ENCODE assay signal across 1 cellular context in the genomic region with DNA sequence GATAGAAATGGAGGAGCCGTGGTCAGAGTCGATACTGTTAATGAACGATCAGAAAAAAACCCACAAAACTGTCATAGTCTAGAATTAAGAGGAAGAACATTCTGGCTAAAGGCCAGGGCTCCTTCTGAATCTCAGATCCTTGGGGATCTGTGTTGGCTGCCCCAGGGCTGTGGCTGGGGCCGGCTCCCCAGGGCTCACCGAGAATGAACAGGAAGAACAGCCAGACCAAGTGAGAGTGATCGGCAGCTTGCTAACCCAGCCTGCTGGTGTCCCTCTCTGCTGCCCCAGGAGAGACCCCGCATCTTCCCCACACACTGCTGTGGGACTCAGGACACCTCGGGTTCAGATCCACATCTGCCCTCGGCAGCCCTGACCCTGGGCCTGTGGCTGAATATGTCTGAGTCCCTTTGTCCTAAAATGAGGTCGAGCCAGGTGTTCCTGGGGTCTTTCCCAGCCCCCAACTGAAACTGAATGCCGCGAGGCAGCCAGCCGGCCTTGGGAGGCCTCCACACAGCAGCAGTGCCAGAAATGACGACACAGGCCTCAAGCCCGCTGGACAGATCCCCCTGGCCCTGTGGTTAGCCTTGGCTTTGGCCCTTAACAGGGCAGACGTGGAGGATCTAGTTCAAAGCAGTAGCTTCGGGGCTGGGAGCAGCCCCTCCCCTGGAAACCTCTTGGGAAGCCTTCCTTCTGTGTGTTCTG.
TF ChIP-seq lines count a peak whose summit lies in the region.

No MANE protein-coding gene starts in this region.

TF ChIP-seq in HepG2, 621 proteins besides CTCF, POLR2A, EP300 and RAD21:
- TF ChIP-seq, protein P1, sequence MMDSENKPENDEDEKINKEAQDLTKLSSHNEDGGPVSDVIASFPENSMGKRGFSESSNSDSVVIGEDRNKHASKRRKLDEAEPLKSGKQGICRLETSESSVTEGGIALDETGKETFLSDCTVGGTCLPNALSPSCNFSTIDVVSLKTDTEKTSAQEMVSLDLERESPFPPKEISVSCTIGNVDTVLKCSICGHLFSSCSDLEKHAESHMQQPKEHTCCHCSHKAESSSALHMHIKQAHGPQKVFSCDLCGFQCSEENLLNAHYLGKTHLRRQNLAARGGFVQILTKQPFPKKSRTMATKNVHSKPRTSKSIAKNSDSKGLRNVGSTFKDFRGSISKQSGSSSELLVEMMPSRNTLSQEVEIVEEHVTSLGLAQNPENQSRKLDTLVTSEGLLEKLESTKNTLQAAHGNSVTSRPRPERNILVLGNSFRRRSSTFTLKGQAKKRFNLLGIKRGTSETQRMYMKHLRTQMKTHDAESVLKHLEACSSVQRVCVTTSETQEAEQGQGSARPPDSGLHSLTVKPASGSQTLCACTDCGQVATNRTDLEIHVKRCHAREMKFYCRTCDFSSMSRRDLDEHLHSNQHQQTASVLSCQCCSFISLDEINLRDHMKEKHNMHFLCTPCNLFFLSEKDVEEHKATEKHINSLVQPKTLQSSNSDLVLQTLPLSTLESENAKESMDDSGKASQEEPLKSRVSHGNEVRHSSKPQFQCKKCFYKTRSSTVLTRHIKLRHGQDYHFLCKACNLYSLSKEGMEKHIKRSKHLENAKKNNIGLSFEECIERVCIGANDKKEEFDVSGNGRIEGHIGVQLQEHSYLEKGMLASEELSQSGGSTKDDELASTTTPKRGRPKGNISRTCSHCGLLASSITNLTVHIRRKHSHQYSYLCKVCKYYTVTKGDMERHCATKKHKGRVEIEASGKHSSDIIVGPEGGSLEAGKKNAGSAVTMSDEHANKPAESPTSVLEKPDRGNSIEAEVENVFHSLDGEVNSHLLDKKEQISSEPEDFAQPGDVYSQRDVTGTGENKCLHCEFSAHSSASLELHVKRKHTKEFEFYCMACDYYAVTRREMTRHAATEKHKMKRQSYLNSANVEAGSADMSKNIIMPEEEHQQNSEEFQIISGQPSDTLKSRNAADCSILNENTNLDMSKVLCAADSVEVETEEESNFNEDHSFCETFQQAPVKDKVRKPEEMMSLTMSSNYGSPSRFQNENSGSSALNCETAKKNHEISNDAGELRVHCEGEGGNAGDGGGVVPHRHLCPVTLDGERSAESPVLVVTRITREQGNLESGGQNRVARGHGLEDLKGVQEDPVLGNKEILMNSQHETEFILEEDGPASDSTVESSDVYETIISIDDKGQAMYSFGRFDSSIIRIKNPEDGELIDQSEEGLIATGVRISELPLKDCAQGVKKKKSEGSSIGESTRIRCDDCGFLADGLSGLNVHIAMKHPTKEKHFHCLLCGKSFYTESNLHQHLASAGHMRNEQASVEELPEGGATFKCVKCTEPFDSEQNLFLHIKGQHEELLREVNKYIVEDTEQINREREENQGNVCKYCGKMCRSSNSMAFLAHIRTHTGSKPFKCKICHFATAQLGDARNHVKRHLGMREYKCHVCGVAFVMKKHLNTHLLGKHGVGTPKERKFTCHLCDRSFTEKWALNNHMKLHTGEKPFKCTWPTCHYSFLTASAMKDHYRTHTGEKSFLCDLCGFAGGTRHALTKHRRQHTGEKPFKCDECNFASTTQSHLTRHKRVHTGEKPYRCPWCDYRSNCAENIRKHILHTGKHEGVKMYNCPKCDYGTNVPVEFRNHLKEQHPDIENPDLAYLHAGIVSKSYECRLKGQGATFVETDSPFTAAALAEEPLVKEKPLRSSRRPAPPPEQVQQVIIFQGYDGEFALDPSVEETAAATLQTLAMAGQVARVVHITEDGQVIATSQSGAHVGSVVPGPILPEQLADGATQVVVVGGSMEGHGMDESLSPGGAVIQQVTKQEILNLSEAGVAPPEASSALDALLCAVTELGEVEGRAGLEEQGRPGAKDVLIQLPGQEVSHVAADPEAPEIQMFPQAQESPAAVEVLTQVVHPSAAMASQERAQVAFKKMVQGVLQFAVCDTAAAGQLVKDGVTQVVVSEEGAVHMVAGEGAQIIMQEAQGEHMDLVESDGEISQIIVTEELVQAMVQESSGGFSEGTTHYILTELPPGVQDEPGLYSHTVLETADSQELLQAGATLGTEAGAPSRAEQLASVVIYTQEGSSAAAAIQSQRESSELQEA (CRISPR knock-in tag; IDR thresholded peaks at IDR 0.05; ENCODE audit: not compliant biosample characterization): no peak
- TF ChIP-seq, protein P2, sequence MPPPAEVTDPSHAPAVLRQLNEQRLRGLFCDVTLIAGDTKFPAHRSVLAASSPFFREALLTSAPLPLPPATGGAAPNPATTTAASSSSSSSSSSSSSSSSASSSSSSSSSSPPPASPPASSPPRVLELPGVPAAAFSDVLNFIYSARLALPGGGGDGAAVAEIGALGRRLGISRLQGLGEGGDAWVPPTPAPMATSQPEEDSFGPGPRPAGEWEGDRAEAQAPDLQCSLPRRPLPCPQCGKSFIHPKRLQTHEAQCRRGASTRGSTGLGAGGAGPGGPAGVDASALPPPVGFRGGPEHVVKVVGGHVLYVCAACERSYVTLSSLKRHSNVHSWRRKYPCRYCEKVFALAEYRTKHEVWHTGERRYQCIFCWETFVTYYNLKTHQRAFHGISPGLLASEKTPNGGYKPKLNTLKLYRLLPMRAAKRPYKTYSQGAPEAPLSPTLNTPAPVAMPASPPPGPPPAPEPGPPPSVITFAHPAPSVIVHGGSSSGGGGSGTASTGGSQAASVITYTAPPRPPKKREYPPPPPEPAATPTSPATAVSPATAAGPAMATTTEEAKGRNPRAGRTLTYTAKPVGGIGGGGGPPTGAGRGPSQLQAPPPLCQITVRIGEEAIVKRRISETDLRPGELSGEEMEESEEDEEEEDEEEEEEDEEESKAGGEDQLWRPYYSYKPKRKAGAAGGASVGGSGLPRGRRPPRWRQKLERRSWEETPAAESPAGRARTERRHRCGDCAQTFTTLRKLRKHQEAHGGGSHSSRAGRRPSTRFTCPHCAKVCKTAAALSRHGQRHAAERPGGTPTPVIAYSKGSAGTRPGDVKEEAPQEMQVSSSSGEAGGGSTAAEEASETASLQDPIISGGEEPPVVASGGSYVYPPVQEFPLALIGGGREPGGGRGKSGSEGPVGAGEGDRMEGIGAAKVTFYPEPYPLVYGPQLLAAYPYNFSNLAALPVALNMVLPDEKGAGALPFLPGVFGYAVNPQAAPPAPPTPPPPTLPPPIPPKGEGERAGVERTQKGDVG (CRISPR knock-in tag; IDR thresholded peaks at IDR 0.05; ENCODE audit: borderline replicate concordance): 0 out of 2 replicates have a peak, but pooled peaks have one; percentile 37
- TF ChIP-seq ZNF256 (CRISPR knock-in tag; conservative IDR thresholded peaks at IDR 0.05): no peak
- TF ChIP-seq GABPA (IDR thresholded peaks at IDR 0.05; ENCODE audit: low read depth, low read length): 0 out of 2 replicates have a peak, but pooled peaks have one; percentile 2
- TF ChIP-seq GABPA (CRISPR knock-in tag; IDR thresholded peaks at IDR 0.05; ENCODE audit: low read depth): no peak
- TF ChIP-seq, protein P3, sequence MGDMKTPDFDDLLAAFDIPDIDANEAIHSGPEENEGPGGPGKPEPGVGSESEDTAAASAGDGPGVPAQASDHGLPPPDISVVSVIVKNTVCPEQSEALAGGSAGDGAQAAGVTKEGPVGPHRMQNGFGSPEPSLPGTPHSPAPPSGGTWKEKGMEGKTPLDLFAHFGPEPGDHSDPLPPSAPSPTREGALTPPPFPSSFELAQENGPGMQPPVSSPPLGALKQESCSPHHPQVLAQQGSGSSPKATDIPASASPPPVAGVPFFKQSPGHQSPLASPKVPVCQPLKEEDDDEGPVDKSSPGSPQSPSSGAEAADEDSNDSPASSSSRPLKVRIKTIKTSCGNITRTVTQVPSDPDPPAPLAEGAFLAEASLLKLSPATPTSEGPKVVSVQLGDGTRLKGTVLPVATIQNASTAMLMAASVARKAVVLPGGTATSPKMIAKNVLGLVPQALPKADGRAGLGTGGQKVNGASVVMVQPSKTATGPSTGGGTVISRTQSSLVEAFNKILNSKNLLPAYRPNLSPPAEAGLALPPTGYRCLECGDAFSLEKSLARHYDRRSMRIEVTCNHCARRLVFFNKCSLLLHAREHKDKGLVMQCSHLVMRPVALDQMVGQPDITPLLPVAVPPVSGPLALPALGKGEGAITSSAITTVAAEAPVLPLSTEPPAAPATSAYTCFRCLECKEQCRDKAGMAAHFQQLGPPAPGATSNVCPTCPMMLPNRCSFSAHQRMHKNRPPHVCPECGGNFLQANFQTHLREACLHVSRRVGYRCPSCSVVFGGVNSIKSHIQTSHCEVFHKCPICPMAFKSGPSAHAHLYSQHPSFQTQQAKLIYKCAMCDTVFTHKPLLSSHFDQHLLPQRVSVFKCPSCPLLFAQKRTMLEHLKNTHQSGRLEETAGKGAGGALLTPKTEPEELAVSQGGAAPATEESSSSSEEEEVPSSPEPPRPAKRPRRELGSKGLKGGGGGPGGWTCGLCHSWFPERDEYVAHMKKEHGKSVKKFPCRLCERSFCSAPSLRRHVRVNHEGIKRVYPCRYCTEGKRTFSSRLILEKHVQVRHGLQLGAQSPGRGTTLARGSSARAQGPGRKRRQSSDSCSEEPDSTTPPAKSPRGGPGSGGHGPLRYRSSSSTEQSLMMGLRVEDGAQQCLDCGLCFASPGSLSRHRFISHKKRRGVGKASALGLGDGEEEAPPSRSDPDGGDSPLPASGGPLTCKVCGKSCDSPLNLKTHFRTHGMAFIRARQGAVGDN (CRISPR knock-in tag; IDR thresholded peaks at IDR 0.05): peak; percentile 48; the same call in 1 of the 2 replicates
- TF ChIP-seq, protein P4, sequence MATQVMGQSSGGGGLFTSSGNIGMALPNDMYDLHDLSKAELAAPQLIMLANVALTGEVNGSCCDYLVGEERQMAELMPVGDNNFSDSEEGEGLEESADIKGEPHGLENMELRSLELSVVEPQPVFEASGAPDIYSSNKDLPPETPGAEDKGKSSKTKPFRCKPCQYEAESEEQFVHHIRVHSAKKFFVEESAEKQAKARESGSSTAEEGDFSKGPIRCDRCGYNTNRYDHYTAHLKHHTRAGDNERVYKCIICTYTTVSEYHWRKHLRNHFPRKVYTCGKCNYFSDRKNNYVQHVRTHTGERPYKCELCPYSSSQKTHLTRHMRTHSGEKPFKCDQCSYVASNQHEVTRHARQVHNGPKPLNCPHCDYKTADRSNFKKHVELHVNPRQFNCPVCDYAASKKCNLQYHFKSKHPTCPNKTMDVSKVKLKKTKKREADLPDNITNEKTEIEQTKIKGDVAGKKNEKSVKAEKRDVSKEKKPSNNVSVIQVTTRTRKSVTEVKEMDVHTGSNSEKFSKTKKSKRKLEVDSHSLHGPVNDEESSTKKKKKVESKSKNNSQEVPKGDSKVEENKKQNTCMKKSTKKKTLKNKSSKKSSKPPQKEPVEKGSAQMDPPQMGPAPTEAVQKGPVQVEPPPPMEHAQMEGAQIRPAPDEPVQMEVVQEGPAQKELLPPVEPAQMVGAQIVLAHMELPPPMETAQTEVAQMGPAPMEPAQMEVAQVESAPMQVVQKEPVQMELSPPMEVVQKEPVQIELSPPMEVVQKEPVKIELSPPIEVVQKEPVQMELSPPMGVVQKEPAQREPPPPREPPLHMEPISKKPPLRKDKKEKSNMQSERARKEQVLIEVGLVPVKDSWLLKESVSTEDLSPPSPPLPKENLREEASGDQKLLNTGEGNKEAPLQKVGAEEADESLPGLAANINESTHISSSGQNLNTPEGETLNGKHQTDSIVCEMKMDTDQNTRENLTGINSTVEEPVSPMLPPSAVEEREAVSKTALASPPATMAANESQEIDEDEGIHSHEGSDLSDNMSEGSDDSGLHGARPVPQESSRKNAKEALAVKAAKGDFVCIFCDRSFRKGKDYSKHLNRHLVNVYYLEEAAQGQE (IDR thresholded peaks at IDR 0.05; ENCODE audit: borderline replicate concordance in 1 of 2, low read depth in 1 of 2, low read length in 2 of 2): peak; percentile 5 to 56; a peak in 2 of 4 replicates
- no peak for TF ChIP-seq ZNF790 (CRISPR knock-in tag; IDR thresholded peaks at IDR 0.05; ENCODE audit: borderline replicate concordance)
- TF ChIP-seq SKI (IDR thresholded peaks at IDR 0.05; ENCODE audit: partially characterized antibody): peak; percentile 69
- TF ChIP-seq, protein P5, sequence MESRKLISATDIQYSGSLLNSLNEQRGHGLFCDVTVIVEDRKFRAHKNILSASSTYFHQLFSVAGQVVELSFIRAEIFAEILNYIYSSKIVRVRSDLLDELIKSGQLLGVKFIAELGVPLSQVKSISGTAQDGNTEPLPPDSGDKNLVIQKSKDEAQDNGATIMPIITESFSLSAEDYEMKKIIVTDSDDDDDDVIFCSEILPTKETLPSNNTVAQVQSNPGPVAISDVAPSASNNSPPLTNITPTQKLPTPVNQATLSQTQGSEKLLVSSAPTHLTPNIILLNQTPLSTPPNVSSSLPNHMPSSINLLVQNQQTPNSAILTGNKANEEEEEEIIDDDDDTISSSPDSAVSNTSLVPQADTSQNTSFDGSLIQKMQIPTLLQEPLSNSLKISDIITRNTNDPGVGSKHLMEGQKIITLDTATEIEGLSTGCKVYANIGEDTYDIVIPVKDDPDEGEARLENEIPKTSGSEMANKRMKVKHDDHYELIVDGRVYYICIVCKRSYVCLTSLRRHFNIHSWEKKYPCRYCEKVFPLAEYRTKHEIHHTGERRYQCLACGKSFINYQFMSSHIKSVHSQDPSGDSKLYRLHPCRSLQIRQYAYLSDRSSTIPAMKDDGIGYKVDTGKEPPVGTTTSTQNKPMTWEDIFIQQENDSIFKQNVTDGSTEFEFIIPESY (CRISPR knock-in tag; IDR thresholded peaks at IDR 0.05): peak; percentile 70; the same call in 1 of the 2 replicates
- peak; percentile 54 for TF ChIP-seq AGO2 (optimal IDR thresholded peaks at IDR 0.05; ENCODE audit: low read depth, low read length)
- TF ChIP-seq PCBP1 (IDR thresholded peaks at IDR 0.05; ENCODE audit: borderline replicate concordance, low read depth, low read length): no peak
